In the genomic region with DNA sequence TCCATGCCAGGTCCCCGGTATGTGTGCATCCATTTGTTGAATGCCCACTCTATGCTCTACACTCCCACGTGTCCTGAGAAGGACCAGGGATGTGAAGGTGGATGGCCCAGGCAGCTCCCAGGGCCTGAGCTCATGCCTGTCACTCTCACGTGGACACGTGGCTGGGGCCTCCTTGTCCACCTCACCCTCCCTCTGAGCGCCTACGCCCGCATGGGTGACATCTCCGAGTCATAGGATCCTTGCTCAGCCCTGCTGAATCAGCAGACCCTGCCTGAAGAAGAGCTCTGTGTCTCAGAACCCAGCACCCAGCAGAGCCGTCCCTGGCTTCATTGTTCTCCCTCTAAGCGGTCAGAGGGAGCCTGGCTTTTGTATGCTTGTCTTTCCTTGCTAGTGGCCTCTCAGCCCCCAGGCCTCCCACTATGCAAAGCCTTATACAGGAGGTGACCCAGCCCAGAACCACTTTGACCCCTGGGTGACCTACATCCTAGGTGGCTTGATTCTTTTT, we compare ENCODE assay signal across 9 cellular contexts.
DNase-seq lines count a peak whose midpoint lies in the region; ATAC-seq and TF ChIP-seq lines count a peak whose summit lies in the region.
"Had no signal": no experiment of that assay in that cellular context is flagged by ENCODE, and none has a peak within 500 bp of the region (broad histone marks: within the 10 kb centered on the region; RNA-seq: fewer than 3 reads in every experiment).

No MANE protein-coding gene starts in this region.

- H3K27ac ChIP-seq in HEK293 (ENCODE audit: extremely low read depth, low read depth, low read length) (no peak overlapping the region), adrenal gland (peak overlapping the region in 3 of 5 donors; percentile 19 to 72 (median 40)), sigmoid colon (peak overlapping the region; percentile 20 to 98 (median 94))

- no peaks in the 10 kb centered on the region for H3K36me3 ChIP-seq in HEK293 (ENCODE audit: control insufficient read depth in 2 of 2, insufficient read depth in 1 of 2, low read length in 2 of 2)
- peaks cover 0 to 7% of the 10 kb centered on the region in 2 donors for H3K36me3 ChIP-seq in adrenal gland (replicated peaks in 1 of 2)
- H3K36me3 ChIP-seq in sigmoid colon: no peaks in the 10 kb centered on the region

- intact Hi-C loops in adrenal gland (cut with DNase I) (no loop called here), sigmoid colon (cut with DNase I) (loop anchor here (2.0 kb wide), 1 partner anchor 15 kb away; no protein-coding TSS in a partner anchor)

- TF ChIP-seq EP300 in sigmoid colon (IDR thresholded peaks at IDR 0.05): peak in 1 of 4 donors; percentile 63

- no peak overlapping the region for H3K4me3 ChIP-seq in HEK293 (ENCODE audit: low read depth, low read length)
- no peak overlapping the region for H3K4me3 ChIP-seq in adrenal gland
- H3K4me3 ChIP-seq in sigmoid colon: no peak overlapping the region

- H3K4me1 ChIP-seq in HEK293 (ENCODE audit: control insufficient read depth, insufficient read depth, low read length) (peaks cover 14% of the 10 kb centered on the region), adrenal gland (replicated peaks in 1 of 2) (peaks cover 18 to 63% of the 10 kb centered on the region in 2 donors), sigmoid colon (peaks cover 0 to 93% (median 88%) of the 10 kb centered on the region in 4 donors)

- no peak for ATAC-seq in GM21529 (IDR thresholded peaks at IDR 0.05; ENCODE audit: unreplicated experiment)

- WGBS in adrenal gland, 4 donors: 32 to 58% (median 55%) methylated on average over 10 of the region's 10 CpGs
- WGBS in sigmoid colon, 2 donors: 80 to 84% methylated on average over 10 of the region's 10 CpGs

- DNase-seq in adrenal gland (peak; percentile 65 to 85 (median 77)), hippocampal formation (lab: John Stamatoyannopoulos, UW) (peak; percentile 33 to 63), sigmoid colon (peak; percentile 89), NCI-H1694 treated with DMSO at 0.1 percent for 48 hours (lab: John Stamatoyannopoulos, UW) (no peak), NCI-H1436 treated with DMSO at 0.1 percent for 48 hours (lab: John Stamatoyannopoulos, UW) (no peak)
- DNase-seq in activated effector memory CD4-positive, alpha-beta T cell treated with Interleukin-2 at 50 U/mL for 16 hours: no peak
- DNase-seq: activated naive CD4-positive, alpha-beta T cell treated with anti-CD3 and anti-CD28 coated beads, Interleukin-2, amount 50 U/mL, for 16 hours had no signal

- H3K27me3 ChIP-seq in adrenal gland (no peaks in the 10 kb centered on the region), sigmoid colon (no peaks in the 10 kb centered on the region)

- TF ChIP-seq CTCF in HEK293 (tag by site-specific recombination; IDR thresholded peaks at IDR 0.05) (no peak), adrenal gland (IDR thresholded peaks at IDR 0.05) (no peak), sigmoid colon (IDR thresholded peaks at IDR 0.05) (no peak)

- TF ChIP-seq POLR2A in adrenal gland (IDR thresholded peaks at IDR 0.05): peak in 1 of 2 donors; percentile 20
- no peak for TF ChIP-seq POLR2A in sigmoid colon (IDR thresholded peaks at IDR 0.05)

- CTCF ChIA-PET in HEK293 (lab: Yijun Ruan, JAX): interaction anchor here (0.8 kb wide), 1 partner anchor 33 kb away, joined by 3 read pairs; no protein-coding TSS in a partner anchor

- POLR2A ChIA-PET in HEK293 (lab: Yijun Ruan, JAX): interaction anchor here (1.1 kb wide), 1 partner anchor 23 kb away, joined by 3 read pairs; no protein-coding TSS in a partner anchor

- no peaks in the 10 kb centered on the region for H3K9me3 ChIP-seq in HEK293 (ENCODE audit: control insufficient read depth, insufficient read depth, low read depth, low read length)
- H3K9me3 ChIP-seq in adrenal gland (replicated peaks in 1 of 3): no peaks in the 10 kb centered on the region
- no peaks in the 10 kb centered on the region for H3K9me3 ChIP-seq in sigmoid colon

TF ChIP-seq in HEK293, 187 proteins besides CTCF, POLR2A, EP300 and RAD21:
- peak; percentile 82 for TF ChIP-seq EGR2 (tag by site-specific recombination; IDR thresholded peaks at IDR 0.05; ENCODE audit: low read depth)
- peak; percentile 25; the same call in 1 of the 2 replicates for TF ChIP-seq KLF1 (tag by site-specific recombination; IDR thresholded peaks at IDR 0.05)
- TF ChIP-seq, protein P1, sequence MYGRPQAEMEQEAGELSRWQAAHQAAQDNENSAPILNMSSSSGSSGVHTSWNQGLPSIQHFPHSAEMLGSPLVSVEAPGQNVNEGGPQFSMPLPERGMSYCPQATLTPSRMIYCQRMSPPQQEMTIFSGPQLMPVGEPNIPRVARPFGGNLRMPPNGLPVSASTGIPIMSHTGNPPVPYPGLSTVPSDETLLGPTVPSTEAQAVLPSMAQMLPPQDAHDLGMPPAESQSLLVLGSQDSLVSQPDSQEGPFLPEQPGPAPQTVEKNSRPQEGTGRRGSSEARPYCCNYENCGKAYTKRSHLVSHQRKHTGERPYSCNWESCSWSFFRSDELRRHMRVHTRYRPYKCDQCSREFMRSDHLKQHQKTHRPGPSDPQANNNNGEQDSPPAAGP (tag by site-specific recombination; IDR thresholded peaks at IDR 0.05): 0 out of 2 replicates have a peak, but pooled peaks have one; percentile 54
- TF ChIP-seq, protein P2, sequence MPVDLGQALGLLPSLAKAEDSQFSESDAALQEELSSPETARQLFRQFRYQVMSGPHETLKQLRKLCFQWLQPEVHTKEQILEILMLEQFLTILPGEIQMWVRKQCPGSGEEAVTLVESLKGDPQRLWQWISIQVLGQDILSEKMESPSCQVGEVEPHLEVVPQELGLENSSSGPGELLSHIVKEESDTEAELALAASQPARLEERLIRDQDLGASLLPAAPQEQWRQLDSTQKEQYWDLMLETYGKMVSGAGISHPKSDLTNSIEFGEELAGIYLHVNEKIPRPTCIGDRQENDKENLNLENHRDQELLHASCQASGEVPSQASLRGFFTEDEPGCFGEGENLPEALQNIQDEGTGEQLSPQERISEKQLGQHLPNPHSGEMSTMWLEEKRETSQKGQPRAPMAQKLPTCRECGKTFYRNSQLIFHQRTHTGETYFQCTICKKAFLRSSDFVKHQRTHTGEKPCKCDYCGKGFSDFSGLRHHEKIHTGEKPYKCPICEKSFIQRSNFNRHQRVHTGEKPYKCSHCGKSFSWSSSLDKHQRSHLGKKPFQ (tag by site-specific recombination; IDR thresholded peaks at IDR 0.05): no peak
- peak; percentile 60 for TF ChIP-seq SCRT2 (tag by site-specific recombination; IDR thresholded peaks at IDR 0.05)
- no peak for TF ChIP-seq ZXDB (tag by site-specific recombination; IDR thresholded peaks at IDR 0.05)
- TF ChIP-seq, protein P3, sequence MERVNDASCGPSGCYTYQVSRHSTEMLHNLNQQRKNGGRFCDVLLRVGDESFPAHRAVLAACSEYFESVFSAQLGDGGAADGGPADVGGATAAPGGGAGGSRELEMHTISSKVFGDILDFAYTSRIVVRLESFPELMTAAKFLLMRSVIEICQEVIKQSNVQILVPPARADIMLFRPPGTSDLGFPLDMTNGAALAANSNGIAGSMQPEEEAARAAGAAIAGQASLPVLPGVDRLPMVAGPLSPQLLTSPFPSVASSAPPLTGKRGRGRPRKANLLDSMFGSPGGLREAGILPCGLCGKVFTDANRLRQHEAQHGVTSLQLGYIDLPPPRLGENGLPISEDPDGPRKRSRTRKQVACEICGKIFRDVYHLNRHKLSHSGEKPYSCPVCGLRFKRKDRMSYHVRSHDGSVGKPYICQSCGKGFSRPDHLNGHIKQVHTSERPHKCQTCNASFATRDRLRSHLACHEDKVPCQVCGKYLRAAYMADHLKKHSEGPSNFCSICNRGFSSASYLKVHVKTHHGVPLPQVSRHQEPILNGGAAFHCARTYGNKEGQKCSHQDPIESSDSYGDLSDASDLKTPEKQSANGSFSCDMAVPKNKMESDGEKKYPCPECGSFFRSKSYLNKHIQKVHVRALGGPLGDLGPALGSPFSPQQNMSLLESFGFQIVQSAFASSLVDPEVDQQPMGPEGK (tag by site-specific recombination; IDR thresholded peaks at IDR 0.05): 0 out of 2 replicates have a peak, but pooled peaks have one; percentile 17
- TF ChIP-seq ZBTB17 (tag by site-specific recombination; IDR thresholded peaks at IDR 0.05): 0 out of 2 replicates have a peak, but pooled peaks have one; percentile 16
- no peak for TF ChIP-seq ZNF654 (tag by site-specific recombination; IDR thresholded peaks at IDR 0.05; ENCODE audit: low read depth)
- peak; percentile 84 for TF ChIP-seq ZFHX2 (tag by site-specific recombination; conservative IDR thresholded peaks at IDR 0.05)
TF ChIP-seq in HEK293: peak in this region for 7.

Comparison
In these comparisons a context has a peak if more than half of its experiments do, and no peak if none do; other contexts are left out.
1. DNase-seq: peak in adrenal gland (7 of 7), hippocampal formation (2 of 2) and sigmoid colon (single experiment); none in NCI-H1694 treated with DMSO at 0.1 percent for 48 hours (single experiment), NCI-H1436 treated with DMSO at 0.1 percent for 48 hours (single experiment) and activated effector memory CD4-positive, alpha-beta T cell treated with Interleukin-2 at 50 U/mL for 16 hours (single experiment).